ENCODE assay signal across 1 cellular context in the genomic region with DNA sequence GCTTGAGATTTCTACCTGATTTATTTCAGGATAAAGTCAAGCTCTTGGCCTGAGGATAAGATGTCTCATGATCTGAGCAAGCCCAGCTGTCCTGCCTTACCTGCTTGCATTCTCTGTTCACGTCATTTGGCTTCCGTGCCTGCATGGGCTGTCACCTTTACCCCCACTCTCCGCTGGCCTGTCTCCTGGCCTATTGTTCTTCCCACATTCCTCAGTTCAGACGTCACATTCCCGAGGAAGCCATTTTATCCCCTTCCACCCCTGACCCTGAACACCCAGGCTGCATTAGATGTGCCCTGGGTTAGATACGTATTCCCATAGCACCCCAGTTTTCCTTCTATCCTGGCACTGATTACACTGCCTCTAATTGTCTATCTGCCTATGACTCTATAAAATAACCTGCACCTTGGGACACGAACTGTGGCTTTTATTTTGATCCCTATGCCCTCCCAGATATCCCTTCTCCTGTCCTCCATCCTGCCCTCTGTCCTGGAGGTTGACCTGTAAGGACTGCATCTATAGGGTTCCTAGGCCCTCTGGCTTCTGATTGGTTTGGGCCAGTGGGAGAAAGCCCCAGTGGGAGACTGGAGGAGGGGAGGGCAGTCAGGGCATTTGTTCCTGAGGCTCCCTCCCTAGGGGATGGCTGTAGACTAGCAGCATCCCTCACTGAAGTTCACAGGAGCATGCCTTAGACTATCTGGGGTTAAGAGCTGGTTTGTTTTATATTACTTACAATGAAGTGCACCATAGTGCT.
A peak's percentile ranks its signal among the peaks of the same experiment; 100 is the strongest.
TF ChIP-seq lines count a peak whose summit lies in the region.

No MANE protein-coding gene starts in this region.

TF ChIP-seq in H1, 55 proteins besides CTCF, POLR2A, EP300 and RAD21 (continued from another document):
- TF ChIP-seq TAF1 (IDR thresholded peaks at IDR 0.05; ENCODE audit: low read depth, low read length) (peak; percentile 37; the same call in 1 of the 2 replicates), NRF1 (IDR thresholded peaks at IDR 0.05; ENCODE audit: low read depth, low read length) (no peak), JUND (IDR thresholded peaks at IDR 0.05; ENCODE audit: low read length) (peak; percentile 92), CBX8 (IDR thresholded peaks at IDR 0.05; ENCODE audit: borderline replicate concordance, low read depth, low read length) (no peak), CEBPB (IDR thresholded peaks at IDR 0.05; ENCODE audit: low read depth, low read length) (no peak), SIRT6 (IDR thresholded peaks at IDR 0.05; ENCODE audit: low read length) (no peak), EGR1 (IDR thresholded peaks at IDR 0.05; ENCODE audit: borderline replicate concordance, low read depth, low read length) (no peak), CHD1 (IDR thresholded peaks at IDR 0.05; ENCODE audit: low read depth, low read length) (no peak), KDM5A (IDR thresholded peaks at IDR 0.05; ENCODE audit: low read length) (no peak), BCL11A (IDR thresholded peaks at IDR 0.05; ENCODE audit: low read depth in 2 of 2, low read length in 2 of 2) (no peak), TBP (IDR thresholded peaks at IDR 0.05; ENCODE audit: low read depth, low read length) (peak; percentile 49), GTF2F1 (IDR thresholded peaks at IDR 0.05; ENCODE audit: borderline replicate concordance, low read depth, low read length) (no peak), FOSL1 (IDR thresholded peaks at IDR 0.05; ENCODE audit: insufficient read depth, low read depth, low read length) (no peak), SRF (IDR thresholded peaks at IDR 0.05; ENCODE audit: low read depth, low read length) (no peak), RXRA (IDR thresholded peaks at IDR 0.05; ENCODE audit: insufficient read depth, low read depth, low read length) (no peak), SUZ12 (IDR thresholded peaks at IDR 0.05; ENCODE audit: low read length) (no peak), POLR2AphosphoS5 (IDR thresholded peaks at IDR 0.05; ENCODE audit: low read depth, low read length) (peak; percentile 57; the same call in 1 of the 2 replicates), RBBP5 (IDR thresholded peaks at IDR 0.05; ENCODE audit: borderline replicate concordance, low read depth, low read length) (no peak), YY1 (IDR thresholded peaks at IDR 0.05; ENCODE audit: low read depth, low read length) (peak; percentile 93)
TF ChIP-seq in H1: peak in this region for 18.
